ENCODE assay signal across 9 cellular contexts in genomic region chr12:63302269-63302940, GRCh38.
DNase-seq lines count a peak whose midpoint lies in the region; ATAC-seq, FAIRE-seq and TF ChIP-seq lines count a peak whose summit lies in the region.
"Had no signal": no experiment of that assay in that cellular context is flagged by ENCODE, and none has a peak within 500 bp of the region (broad histone marks: within the 10 kb centered on the region; RNA-seq: fewer than 3 reads in every experiment).

No MANE protein-coding gene starts in this region.

- H3K36me3 ChIP-seq in bronchial epithelial cell (ENCODE audit: control insufficient read depth, insufficient read depth, low read length): no peaks in the 10 kb centered on the region

- no peak overlapping the region for H3K4me3 ChIP-seq in bronchial epithelial cell (ENCODE audit: low read depth, low read length)

- TF ChIP-seq CTCF in bronchial epithelial cell (IDR thresholded peaks at IDR 0.05; ENCODE audit: insufficient read depth, low read length, severe bottlenecking): no peak
- TF ChIP-seq CTCF in omental fat pad (IDR thresholded peaks at IDR 0.05): no peak

- peak; percentile 50 for DNase-seq in Daoy (ENCODE audit: low read depth)
- no peak for DNase-seq in bronchial epithelial cell (ENCODE audit: low read depth)
- no peak for DNase-seq in cortex of kidney (lab: John Stamatoyannopoulos, UW)
- no peak for DNase-seq in omental fat pad (ENCODE audit: low spot score)
- DNase-seq in left lobe of liver (ENCODE audit: low spot score): no peak
- no peak for DNase-seq in RPMI8226
- DNase-seq: NCI-H2171 had no signal

- H3K27me3 ChIP-seq in bronchial epithelial cell (ENCODE audit: control insufficient read depth, insufficient read depth, low read length): peaks cover 2% of the 10 kb centered on the region

- peak; percentile 62 for ATAC-seq in GM19438 (IDR thresholded peaks at IDR 0.05; ENCODE audit: low read depth, unreplicated experiment)
- ATAC-seq in HG03064 (IDR thresholded peaks at IDR 0.05; ENCODE audit: low read depth, unreplicated experiment): peak; percentile 57
- ATAC-seq in omental fat pad (ENCODE audit: low FRiP score): no peak
- no peak for ATAC-seq in left lobe of liver

- FAIRE-seq in bronchial epithelial cell (lab: Jason Lieb, UNC): peak; percentile 43

Comparison
In these comparisons a context has a peak if more than half of its experiments do, and no peak if none do; other contexts are left out.
1. ATAC-seq: peak in GM19438 (single experiment) and HG03064 (single experiment); none in omental fat pad (single experiment) and left lobe of liver (single experiment).